ENCODE assay signal across 19 cellular contexts in genomic region chr16:2200313-2200712, GRCh38.
"Had no signal": no experiment of that assay in that cellular context is flagged by ENCODE, and none has a peak within 500 bp of the region (broad histone marks: within the 10 kb centered on the region; RNA-seq: fewer than 3 reads in every experiment).

No MANE protein-coding gene starts in this region.

- H3K27ac ChIP-seq: colonic mucosa, esophagus muscularis mucosa, foreskin keratinocyte, gastroesophageal sphincter, heart left ventricle, left lung, lower lobe of right lung had no signal

- H3K4me3 Mint-ChIP-seq: dendritic cell treated with granulocyte-macrophage colony-stimulating factor and Interleukin-4, amounts not matched to agents 40 ng/mL and 50 ng/mL, for 4 days; effector memory CD8-positive, alpha-beta T cell; endodermal cell; mesothelial cell of epicardium had no signal

- H3K27ac Mint-ChIP-seq: dendritic cell treated with granulocyte-macrophage colony-stimulating factor and Interleukin-4, amounts not matched to agents 40 ng/mL and 50 ng/mL, for 4 days; effector memory CD8-positive, alpha-beta T cell; endodermal cell; mesothelial cell of epicardium had no signal

- ATAC-seq: effector memory CD8-positive, alpha-beta T cell; foreskin keratinocyte; gastroesophageal sphincter; heart left ventricle; left cardiac atrium; left lung; left ventricle myocardium superior; lower lobe of right lung; mucosa of descending colon had no signal

- H3K4me1 ChIP-seq: colonic mucosa had no signal

- H3K36me3 Mint-ChIP-seq: mesothelial cell of epicardium, naive B cell had no signal

- H3K36me3 ChIP-seq: colonic mucosa, esophagus muscularis mucosa, gastroesophageal sphincter, heart left ventricle, left lung, lower lobe of right lung had no signal

- H3K4me1 Mint-ChIP-seq: endodermal cell had no signal

- H3K9me3 Mint-ChIP-seq: dendritic cell treated with granulocyte-macrophage colony-stimulating factor and Interleukin-4, amounts not matched to agents 40 ng/mL and 50 ng/mL, for 4 days; effector memory CD8-positive, alpha-beta T cell; mesothelial cell of epicardium had no signal

- H3K9me3 ChIP-seq: colonic mucosa, esophagus muscularis mucosa, gastroesophageal sphincter, heart left ventricle, left lung, lower lobe of right lung, mucosa of descending colon had no signal

- H3K4me3 ChIP-seq: colonic mucosa, esophagus muscularis mucosa, gastroesophageal sphincter, heart left ventricle, left lung, lower lobe of right lung, mucosa of descending colon had no signal

- DNase-seq: colonic mucosa; cortex of kidney; effector CD8-positive, alpha-beta T cell; effector memory CD8-positive, alpha-beta T cell; endodermal cell; foreskin keratinocyte; heart left ventricle; hippocampal formation; left cardiac atrium; left lung; left ventricle myocardium superior; lower lobe of right lung; mesenchymal stem cell; mucosa of descending colon; naive B cell had no signal
